ENCODE assay signal across 17 cellular contexts in the genomic region with DNA sequence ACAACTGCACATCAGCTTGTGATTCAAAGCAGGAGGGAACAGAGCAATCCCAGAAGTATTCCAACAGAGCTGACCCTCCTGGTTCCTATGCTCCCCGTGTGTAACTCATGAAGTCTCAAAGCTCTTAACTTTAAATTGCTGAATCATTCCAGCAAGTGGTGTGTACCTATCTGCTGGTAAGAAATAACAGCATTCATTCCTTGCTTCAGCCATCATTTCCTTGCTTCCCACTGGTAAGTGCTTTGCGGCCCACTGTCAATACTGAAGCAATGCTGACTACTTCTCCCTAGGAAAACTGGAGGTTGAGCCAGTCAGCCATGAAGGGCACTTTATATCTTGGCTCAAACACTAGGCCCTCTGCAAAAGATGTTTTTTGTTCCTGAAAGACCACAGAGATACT.
DNase-seq lines count a peak whose midpoint lies in the region; TF ChIP-seq lines count a peak whose summit lies in the region.
"Had no signal": no experiment of that assay in that cellular context is flagged by ENCODE, and none has a peak within 500 bp of the region (broad histone marks: within the 10 kb centered on the region; RNA-seq: fewer than 3 reads in every experiment).

No MANE protein-coding gene starts in this region.

- H3K27me3 Mint-ChIP-seq in brain (no peaks in the 10 kb centered on the region), nephron progenitor cell (ENCODE audit: low read depth, poor library complexity) (no peaks in the 10 kb centered on the region)
- peaks cover 0 to 1% of the 10 kb centered on the region in 2 donors for H3K27me3 Mint-ChIP-seq in CD8-positive, alpha-beta memory T cell

- peaks cover 22% of the 10 kb centered on the region for H3K4me1 Mint-ChIP-seq in brain
- peaks cover 21% of the 10 kb centered on the region for H3K4me1 Mint-ChIP-seq in nephron progenitor cell
- peaks cover 0 to 2% (median 0%) of the 10 kb centered on the region in 3 donors for H3K4me1 Mint-ChIP-seq in CD8-positive, alpha-beta memory T cell

- H3K27ac Mint-ChIP-seq in brain (peak overlapping the region; percentile 16 to 89 (median 58)), nephron progenitor cell (peak overlapping the region; percentile 86)
- H3K27ac Mint-ChIP-seq in CD8-positive, alpha-beta memory T cell = peak overlapping the region in 1 of 8 donors; percentile 6
- H3K27ac Mint-ChIP-seq: naive thymus-derived CD4-positive, alpha-beta T cell had no signal

- H3K4me1 ChIP-seq in CD8-positive, alpha-beta memory T cell (ENCODE audit: insufficient read depth, low read length) = no peaks in the 10 kb centered on the region
- H3K4me1 ChIP-seq: esophagus muscularis mucosa, SJCRH30 had no signal

- H3K27ac ChIP-seq in CD8-positive, alpha-beta memory T cell (ENCODE audit: low read depth, low read length) = no peak overlapping the region
- H3K27ac ChIP-seq: esophagus muscularis mucosa, right atrium auricular region, SJCRH30 had no signal

- no peaks in the 10 kb centered on the region for H3K36me3 ChIP-seq in CD8-positive, alpha-beta memory T cell (ENCODE audit: insufficient read depth, low read length)
- H3K36me3 ChIP-seq in H7 (replicated peaks; ENCODE audit: control insufficient read depth, insufficient read depth, low read length) = no peaks in the 10 kb centered on the region
- H3K36me3 ChIP-seq: esophagus muscularis mucosa, right atrium auricular region, SJCRH30 had no signal

- in situ Hi-C loops in Caki2 (cut with HindIII; ENCODE audit: low pct_unique_long_range_greater_than_20kb, low sequenced_read_pairs) = no loop called here

- POLR2A ChIA-PET in CD8-positive, alpha-beta memory T cell (lab: Charles Lee) = no interaction called here

- H3K36me3 Mint-ChIP-seq in brain (peaks cover 17% of the 10 kb centered on the region), nephron progenitor cell (ENCODE audit: low read depth) (peaks cover 10% of the 10 kb centered on the region)
- peaks cover 0 to 20% (median 0%) of the 10 kb centered on the region in 3 donors for H3K36me3 Mint-ChIP-seq in CD8-positive, alpha-beta memory T cell

- H3K9me3 Mint-ChIP-seq in brain (peaks cover 2 to 18% (median 15%) of the 10 kb centered on the region in 5 experiments), nephron progenitor cell (peaks cover 13% of the 10 kb centered on the region)
- peaks cover 0 to 7% (median 2%) of the 10 kb centered on the region in 5 donors for H3K9me3 Mint-ChIP-seq in CD8-positive, alpha-beta memory T cell

- H3K4me3 ChIP-seq in CD8-positive, alpha-beta memory T cell (ENCODE audit: low read length) = no peak overlapping the region
- no peak overlapping the region for H3K4me3 ChIP-seq in H7 (ENCODE audit: insufficient read depth, low read depth, low read length)
- H3K4me3 ChIP-seq: esophagus muscularis mucosa, right atrium auricular region, SJCRH30 had no signal

- no peaks in the 10 kb centered on the region for H3K27me3 ChIP-seq in CD8-positive, alpha-beta memory T cell (ENCODE audit: insufficient read depth, low read length, poor library complexity, severe bottlenecking)
- H3K27me3 ChIP-seq in H7 (ENCODE audit: control insufficient read depth, insufficient read depth, low read length) = no peaks in the 10 kb centered on the region
- H3K27me3 ChIP-seq: esophagus muscularis mucosa, right atrium auricular region, SJCRH30 had no signal

- TF ChIP-seq CTCF in brain (conservative IDR thresholded peaks at IDR 0.05) = no peak
- no peak for TF ChIP-seq CTCF in nephron progenitor cell (IDR thresholded peaks at IDR 0.05)

- peak; percentile 33 for DNase-seq in Caki2 (ENCODE audit: low read depth)
- peak; percentile 6 for DNase-seq in HT1080 (ENCODE audit: low read depth)
- DNase-seq in nephron progenitor cell = no peak
- DNase-seq in AG08395 (ENCODE audit: low spot score) = no peak
- DNase-seq in CD8-positive, alpha-beta memory T cell = no peak
- DNase-seq in DMS 273 treated with DMSO at 0.1 percent for 48 hours (lab: John Stamatoyannopoulos, UW) = no peak
- DNase-seq in H7 = no peak
- DNase-seq: activated CD4-positive, alpha-beta T cell treated with anti-CD3 and anti-CD28 coated beads, Interleukin-2, amount 50 U/mL, for 1 hour; activated T-cell treated with anti-CD3 and anti-CD28 coated beads, Interleukin-2, amount 50 U/mL, for 48 hours; amniotic stem cell; naive thymus-derived CD4-positive, alpha-beta T cell; NCI-H1048; SJCRH30; stimulated activated CD4-positive, alpha-beta T cell treated with anti-CD3 and anti-CD28 coated beads, Interleukin-4, amount 100 ng/mL, for 1 hour had no signal

- H3K9me3 ChIP-seq in CD8-positive, alpha-beta memory T cell (ENCODE audit: low read length) = no peaks in the 10 kb centered on the region
- H3K9me3 ChIP-seq: esophagus muscularis mucosa, right atrium auricular region, SJCRH30 had no signal

- H3K4me3 Mint-ChIP-seq in brain (peak overlapping the region in 2 of 5 experiments; percentile 32 to 43), nephron progenitor cell (no peak overlapping the region)
- H3K4me3 Mint-ChIP-seq in CD8-positive, alpha-beta memory T cell = no peak overlapping the region
- H3K4me3 Mint-ChIP-seq: naive thymus-derived CD4-positive, alpha-beta T cell had no signal

- CTCF ChIA-PET in CD8-positive, alpha-beta memory T cell (lab: Charles Lee) = interaction anchor here (0.8 kb wide), 1 partner anchor 11 kb away, joined by 3 read pairs; no protein-coding TSS in a partner anchor

Comparison
In these comparisons a context has a peak if more than half of its experiments do, and no peak if none do; other contexts are left out.
1. DNase-seq: peak in Caki2 (single experiment) and HT1080 (single experiment); none in nephron progenitor cell (single experiment), AG08395 (single experiment), CD8-positive, alpha-beta memory T cell (0 of 5), DMS 273 treated with DMSO at 0.1 percent for 48 hours (single experiment) and H7 (single experiment).